8 cellular contexts compared by ENCODE assay signal in genomic region chr19:16062789-16063188, GRCh38. TPM values are rescaled to one million over a fixed set of nuclear protein-coding genes. Genes with fewer than 3 reads are reported as not detected.
DNase-seq lines count a peak whose midpoint lies in the region; ATAC-seq and TF ChIP-seq lines count a peak whose summit lies in the region.

No MANE protein-coding gene starts in this region.

- no peaks in the 10 kb centered on the region for H3K9me2 ChIP-seq in PC-9 (ENCODE audit: insufficient read depth)

- H3K4me3 ChIP-seq in PC-9 (no peak overlapping the region), smooth muscle cell (no peak overlapping the region)

- H3K36me3 ChIP-seq in PC-9 (ENCODE audit: low read depth) (no peaks in the 10 kb centered on the region), smooth muscle cell (ENCODE audit: low read depth) (no peaks in the 10 kb centered on the region)

- CTCF ChIA-PET in PC-9 (lab: Charles Lee), result no interaction called here

- H3K4me2 ChIP-seq in PC-9 (no peak overlapping the region), smooth muscle cell (no peak overlapping the region)

- intact Hi-C loops in PC-9 (cut with micrococcal nuclease; ENCODE audit: unreplicated experiment), result no loop called here

- H3F3A ChIP-seq in PC-9 (ENCODE audit: insufficient read depth, low read depth) (peaks cover 29% of the 10 kb centered on the region; the same call in 1 of the 2 replicates), smooth muscle cell (ENCODE audit: low read depth) (no peaks in the 10 kb centered on the region)

- peaks cover 4% of the 10 kb centered on the region for H3K79me2 ChIP-seq in PC-9 (ENCODE audit: low read depth)
- no peaks in the 10 kb centered on the region for H3K79me2 ChIP-seq in smooth muscle cell (ENCODE audit: low read depth)

- no peak overlapping the region for H3K9ac ChIP-seq in smooth muscle cell (ENCODE audit: low read depth)

- peaks cover 6% of the 10 kb centered on the region for H3K9me3 ChIP-seq in PC-9 (ENCODE audit: insufficient read depth, low read depth)
- no peaks in the 10 kb centered on the region for H3K9me3 ChIP-seq in smooth muscle cell (replicated peaks; ENCODE audit: low read depth)

- H4K20me1 ChIP-seq in PC-9 (ENCODE audit: insufficient read depth), result no peaks in the 10 kb centered on the region
- H4K20me1 ChIP-seq in smooth muscle cell (ENCODE audit: low read depth), result no peaks in the 10 kb centered on the region

- peaks cover 11% of the 10 kb centered on the region for H3K4me1 ChIP-seq in PC-9 (replicated peaks; ENCODE audit: insufficient read depth)
- H3K4me1 ChIP-seq in smooth muscle cell (ENCODE audit: low read depth), result no peaks in the 10 kb centered on the region

- DNase-seq in SIG-M5 treated with dmso at 0.1 percent for 504 hours (lab: John Stamatoyannopoulos, UW; ENCODE audit: unreplicated experiment) (peak; percentile 56), SIG-M5 (lab: John Stamatoyannopoulos, UW) (no peak), PC-9 (peak; percentile 59 to 61), activated T-helper 1 cell treated with Interleukin-2 at 50 U/mL for 16 hours (ENCODE audit: low read depth) (peak; percentile 44), glomerular visceral epithelial cell (ENCODE audit: extremely low spot score) (peak; percentile 42), smooth muscle cell (lab: John Stamatoyannopoulos, UW; ENCODE audit: unreplicated experiment) (no peak)

- no TSS peak for BruUV-seq in PC-9 (replicated peaks; lab: Mats Ljungman, UMichigan)

- H2AFZ ChIP-seq in PC-9 (no peak overlapping the region), smooth muscle cell (ENCODE audit: low read depth) (no peak overlapping the region)

- no peak overlapping the region for H3K27ac ChIP-seq in PC-9
- H3K27ac ChIP-seq in smooth muscle cell (ENCODE audit: low read depth), result no peak overlapping the region

- POLR2A ChIA-PET in PC-9 (lab: Charles Lee; ENCODE audit: unreplicated experiment), result no interaction called here

- peak; percentile 99 for TF ChIP-seq CTCF in PC-9 (conservative IDR thresholded peaks at IDR 0.05)
- peak; percentile 85 for TF ChIP-seq CTCF in smooth muscle cell (IDR thresholded peaks at IDR 0.05; ENCODE audit: borderline replicate concordance, insufficient read depth, poor library complexity, severe bottlenecking)

- H3K27me3 ChIP-seq in PC-9 (ENCODE audit: insufficient read depth, low read depth) (no peaks in the 10 kb centered on the region), smooth muscle cell (ENCODE audit: low read depth) (no peaks in the 10 kb centered on the region)

- no peak for ATAC-seq in GM21423 (IDR thresholded peaks at IDR 0.05; ENCODE audit: unreplicated experiment)
- ATAC-seq in HG02588 (IDR thresholded peaks at IDR 0.05; ENCODE audit: unreplicated experiment), result no peak

- 61% methylated on average over 2 of the region's 2 CpGs for WGBS in smooth muscle cell (ENCODE audit: low lambda C conversion rate)

RNA-seq across cellular contexts. Expression of gene TPM4, which starts 13.5 kb away (rescaled TPM):
- total RNA-seq in PC-9 (2021), result 279 and 307 TPM in 2 replicates
- total RNA-seq in smooth muscle cell, result 1,074 and 1,158 TPM in 2 replicates
- polyA plus RNA-seq in smooth muscle cell, result 921 and 1,070 TPM in 2 replicates

RNA-seq across cellular contexts. Expression of gene RAB8A, which starts 48.9 kb away (rescaled TPM):
- total RNA-seq in PC-9 (2021) (87.9 and 104 TPM in 2 replicates), smooth muscle cell (47.3 and 60.2 TPM in 2 replicates)
- 90.5 and 96.0 TPM in 2 replicates for polyA plus RNA-seq in smooth muscle cell

Comparison
In these comparisons a context has a peak if more than half of its experiments do, and no peak if none do; other contexts are left out.
1. DNase-seq: peak in SIG-M5 treated with dmso at 0.1 percent for 504 hours (single experiment), PC-9 (2 of 2), activated T-helper 1 cell treated with Interleukin-2 at 50 U/mL for 16 hours (single experiment) and glomerular visceral epithelial cell (single experiment); none in SIG-M5 (single experiment) and smooth muscle cell (single experiment).